ENCODE assay signal across 9 cellular contexts in the genomic region with DNA sequence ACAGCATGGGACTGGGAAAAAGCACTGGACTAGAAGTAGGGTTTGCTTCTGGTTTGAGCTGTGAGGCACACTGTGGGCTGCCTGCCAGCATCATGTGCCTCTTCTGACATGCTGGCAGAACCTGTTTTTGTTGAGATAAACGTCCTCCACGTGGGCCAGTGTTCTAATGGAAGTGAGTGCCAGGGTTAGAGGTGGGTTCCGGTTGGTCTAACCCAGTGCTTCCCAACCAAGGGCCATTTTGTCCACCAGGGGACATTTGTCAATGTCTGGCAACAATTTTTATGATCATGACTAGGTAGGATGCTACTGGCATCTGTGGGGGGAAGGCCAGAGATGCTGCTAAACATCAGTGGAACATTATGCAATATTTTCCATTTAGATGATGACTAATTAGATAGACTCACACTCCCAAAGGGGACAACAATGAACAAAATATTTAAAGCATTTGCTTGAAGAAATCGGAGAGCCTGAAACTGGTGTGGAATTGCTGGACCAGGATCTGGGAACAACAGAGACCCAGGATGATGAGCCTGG. TPM values are rescaled to one million over a fixed set of nuclear protein-coding genes. Genes with fewer than 3 reads are reported as not detected.
A peak's percentile ranks its signal among the peaks of the same experiment; 100 is the strongest.
DNase-seq lines count a peak whose midpoint lies in the region; ATAC-seq and TF ChIP-seq lines count a peak whose summit lies in the region.
"Had no signal": no experiment of that assay in that cellular context is flagged by ENCODE, and none has a peak within 500 bp of the region (broad histone marks: within the 10 kb centered on the region; RNA-seq: fewer than 3 reads in every experiment).

No MANE protein-coding gene starts in this region.

- H3K36me3 Mint-ChIP-seq in effector memory CD8-positive, alpha-beta T cell (ENCODE audit: insufficient read depth), result peaks cover 14% of the 10 kb centered on the region
- H3K36me3 Mint-ChIP-seq in activated T-helper 1 cell treated with anti-CD3 and anti-CD28 coated beads, Interleukin-12 subunit alpha, Interleukin-12 subunit beta, Interleukin-2, Interleukin-4 antibody, amounts not matched to agents 30 ng/mL and 10 ng/mL and 1 ng/mL, durations not matched to agents 14 hours and 24 hours and 36 hours (ENCODE audit: low read depth), result no peaks in the 10 kb centered on the region

- H3K4me3 ChIP-seq in astrocyte of the spinal cord (ENCODE audit: low read depth, low read length) (no peak overlapping the region), left lung (no peak overlapping the region), WERI-Rb-1 (ENCODE audit: low read depth, low read length) (no peak overlapping the region)

- H3K4me3 Mint-ChIP-seq in effector memory CD8-positive, alpha-beta T cell, result no peak overlapping the region
- H3K4me3 Mint-ChIP-seq in activated T-helper 1 cell treated with anti-CD3 and anti-CD28 coated beads, Interleukin-12 subunit alpha, Interleukin-12 subunit beta, Interleukin-2, Interleukin-4 antibody, amounts not matched to agents 30 ng/mL and 10 ng/mL and 1 ng/mL, durations not matched to agents 14 hours and 24 hours and 36 hours, result no peak overlapping the region
- H3K4me3 Mint-ChIP-seq: T-cell had no signal

- in situ Hi-C loops in astrocyte of the spinal cord (cut with HindIII; ENCODE audit: low sequenced_read_pairs), result no loop called here

- no peaks in the 10 kb centered on the region for H3K9me3 ChIP-seq in left lung
- no peaks in the 10 kb centered on the region for H3K9me3 ChIP-seq in WERI-Rb-1 (ENCODE audit: severe bottlenecking)

- intact Hi-C loops in left lung (cut with DNase I), result no loop called here
- intact Hi-C loops in activated T-helper 1 cell treated with anti-CD3 and anti-CD28 coated beads, Interleukin-12 subunit alpha, Interleukin-12 subunit beta, Interleukin-2, Interleukin-4 antibody, amounts not matched to agents 30 ng/mL and 10 ng/mL and 1 ng/mL, durations not matched to agents 14 hours and 24 hours and 36 hours (cut with micrococcal nuclease), result no loop called here

- H3K27me3 ChIP-seq in left lung (no peaks in the 10 kb centered on the region), WERI-Rb-1 (ENCODE audit: insufficient read depth, low read depth, severe bottlenecking) (no peaks in the 10 kb centered on the region)

- DNase-seq in HPDE6-E6E7 (ENCODE audit: extremely low spot score) (peak; percentile 89), astrocyte of the spinal cord (ENCODE audit: low read depth, low spot score) (peak; percentile 10), left lung (peak in 1 of 2 donors; percentile 70), WERI-Rb-1 (no peak)
- DNase-seq in effector memory CD8-positive, alpha-beta T cell, result no peak
- no peak for DNase-seq in activated T-helper 1 cell treated with anti-CD3 and anti-CD28 coated beads, Interleukin-12 subunit alpha, Interleukin-12 subunit beta, Interleukin-2, Interleukin-4 antibody, amounts not matched to agents 30 ng/mL and 10 ng/mL and 1 ng/mL, durations not matched to agents 14 hours and 24 hours and 36 hours (ENCODE audit: low spot score)

- peaks cover under 1 to 9% of the 10 kb centered on the region in 2 donors for H3K4me1 ChIP-seq in left lung

- H3K27ac ChIP-seq in 22Rv1 (no peak overlapping the region), left lung (no peak overlapping the region), WERI-Rb-1 (no peak overlapping the region)

- peaks cover 0 to under 1% of the 10 kb centered on the region in 2 donors for H3K4me1 Mint-ChIP-seq in effector memory CD8-positive, alpha-beta T cell (ENCODE audit: low read depth in 2 of 2)
- H3K4me1 Mint-ChIP-seq in activated T-helper 1 cell treated with anti-CD3 and anti-CD28 coated beads, Interleukin-12 subunit alpha, Interleukin-12 subunit beta, Interleukin-2, Interleukin-4 antibody, amounts not matched to agents 30 ng/mL and 10 ng/mL and 1 ng/mL, durations not matched to agents 14 hours and 24 hours and 36 hours (ENCODE audit: low read depth), result no peaks in the 10 kb centered on the region

- no peaks in the 10 kb centered on the region for H3K9me3 Mint-ChIP-seq in effector memory CD8-positive, alpha-beta T cell
- no peaks in the 10 kb centered on the region for H3K9me3 Mint-ChIP-seq in activated T-helper 1 cell treated with anti-CD3 and anti-CD28 coated beads, Interleukin-12 subunit alpha, Interleukin-12 subunit beta, Interleukin-2, Interleukin-4 antibody, amounts not matched to agents 30 ng/mL and 10 ng/mL and 1 ng/mL, durations not matched to agents 14 hours and 24 hours and 36 hours

- 0 out of 2 replicates have a peak, but pooled peaks have one; percentile 10 for TF ChIP-seq CTCF in 22Rv1 (IDR thresholded peaks at IDR 0.05)
- no peak for TF ChIP-seq CTCF in astrocyte of the spinal cord (IDR thresholded peaks at IDR 0.05; ENCODE audit: low read depth, low read length)
- TF ChIP-seq CTCF in left lung (IDR thresholded peaks at IDR 0.05), result no peak
- TF ChIP-seq CTCF in WERI-Rb-1 (IDR thresholded peaks at IDR 0.05; ENCODE audit: low read depth, low read length), result no peak

- H3K27ac Mint-ChIP-seq in effector memory CD8-positive, alpha-beta T cell, result no peak overlapping the region
- H3K27ac Mint-ChIP-seq in activated T-helper 1 cell treated with anti-CD3 and anti-CD28 coated beads, Interleukin-12 subunit alpha, Interleukin-12 subunit beta, Interleukin-2, Interleukin-4 antibody, amounts not matched to agents 30 ng/mL and 10 ng/mL and 1 ng/mL, durations not matched to agents 14 hours and 24 hours and 36 hours, result no peak overlapping the region
- H3K27ac Mint-ChIP-seq: T-cell had no signal

- no peaks in the 10 kb centered on the region for H3K27me3 Mint-ChIP-seq in effector memory CD8-positive, alpha-beta T cell
- H3K27me3 Mint-ChIP-seq in activated T-helper 1 cell treated with anti-CD3 and anti-CD28 coated beads, Interleukin-12 subunit alpha, Interleukin-12 subunit beta, Interleukin-2, Interleukin-4 antibody, amounts not matched to agents 30 ng/mL and 10 ng/mL and 1 ng/mL, durations not matched to agents 14 hours and 24 hours and 36 hours (ENCODE audit: insufficient read depth), result peaks cover 22% of the 10 kb centered on the region
- H3K27me3 Mint-ChIP-seq: T-cell had no signal

- ATAC-seq in left lung (peak; percentile 80), GM21390 (IDR thresholded peaks at IDR 0.05; ENCODE audit: unreplicated experiment) (no peak)
- ATAC-seq in effector memory CD8-positive, alpha-beta T cell (replicated peaks), result no peak
- ATAC-seq: T-cell had no signal

- peaks cover 0 to 4% of the 10 kb centered on the region in 2 donors for H3K36me3 ChIP-seq in left lung
- no peaks in the 10 kb centered on the region for H3K36me3 ChIP-seq in WERI-Rb-1

RNA-seq across cellular contexts. Expression of a gene that starts 7.8 kb away (rescaled TPM):
- 10 to 100 TPM; 82.5 to 83.6 TPM for total RNA-seq in left lung
- total RNA-seq in activated T-helper 1 cell treated with anti-CD3 and anti-CD28 coated beads, Interleukin-12 subunit alpha, Interleukin-12 subunit beta, Interleukin-2, Interleukin-4 antibody, amounts not matched to agents 30 ng/mL and 10 ng/mL and 1 ng/mL, durations not matched to agents 14 hours and 24 hours and 36 hours, result 57.7 and 58.7 TPM in 2 replicates

RNA-seq across cellular contexts. Expression of a gene that starts 51.3 kb away (rescaled TPM):
- total RNA-seq in left lung, result 10 to 100 TPM in 1 of 2 donors, 1 to 10 TPM in 1; 2.4 to 28.0 TPM
- total RNA-seq in activated T-helper 1 cell treated with anti-CD3 and anti-CD28 coated beads, Interleukin-12 subunit alpha, Interleukin-12 subunit beta, Interleukin-2, Interleukin-4 antibody, amounts not matched to agents 30 ng/mL and 10 ng/mL and 1 ng/mL, durations not matched to agents 14 hours and 24 hours and 36 hours, result 127 and 133 TPM in 2 replicates

RNA-seq across cellular contexts. Expression of a gene that starts 57.6 kb away (rescaled TPM):
- 10 to 100 TPM; 26.6 to 40.7 TPM for total RNA-seq in left lung
- 11.7 and 12.7 TPM in 2 replicates for total RNA-seq in activated T-helper 1 cell treated with anti-CD3 and anti-CD28 coated beads, Interleukin-12 subunit alpha, Interleukin-12 subunit beta, Interleukin-2, Interleukin-4 antibody, amounts not matched to agents 30 ng/mL and 10 ng/mL and 1 ng/mL, durations not matched to agents 14 hours and 24 hours and 36 hours

Comparison
In these comparisons a context has a peak if more than half of its experiments do, and no peak if none do; other contexts are left out.
1. DNase-seq: peak in HPDE6-E6E7 (single experiment) and astrocyte of the spinal cord (single experiment); none in effector memory CD8-positive, alpha-beta T cell (0 of 3), activated T-helper 1 cell treated with anti-CD3 and anti-CD28 coated beads, Interleukin-12 subunit alpha, Interleukin-12 subunit beta, Interleukin-2, Interleukin-4 antibody, amounts not matched to agents 30 ng/mL and 10 ng/mL and 1 ng/mL, durations not matched to agents 14 hours and 24 hours and 36 hours (single experiment) and WERI-Rb-1 (single experiment).